In genomic region chrX:46574337-46574940, GRCh38 we compare ENCODE assay signal across 8 cellular contexts. TPM values are rescaled to one million over a fixed set of nuclear protein-coding genes. Genes with fewer than 3 reads are reported as not detected.
A peak's percentile ranks its signal among the peaks of the same experiment; 100 is the strongest.
DNase-seq lines count a peak whose midpoint lies in the region; ATAC-seq, FAIRE-seq and TF ChIP-seq lines count a peak whose summit lies in the region.

No MANE protein-coding gene starts in this region.

- POLR2A ChIA-PET in HEK293 (lab: Yijun Ruan, JAX) = no interaction called here

- peaks cover 7% of the 10 kb centered on the region; the same call in 1 of the 2 replicates for H3F3A ChIP-seq in DOHH2 (ENCODE audit: control insufficient read depth, insufficient read depth)

- peak overlapping the region; percentile 69 for H3K4me3 ChIP-seq in DOHH2 (ENCODE audit: low read length)
- H3K4me3 ChIP-seq in HEK293 (ENCODE audit: low read depth, low read length) = peak overlapping the region; percentile 51
- H3K4me3 ChIP-seq in astrocyte of the cerebellum (ENCODE audit: low read depth, low read length) = peak overlapping the region; percentile 48
- peak overlapping the region; percentile 18 to 59 (median 40) for H3K4me3 ChIP-seq in keratinocyte (ENCODE audit: control insufficient read depth in 2 of 3, extremely low read depth in 1 of 3, insufficient read depth in 2 of 3, low read depth in 1 of 3, low read length in 3 of 3)

- peaks cover 50% of the 10 kb centered on the region for H3K4me1 ChIP-seq in DOHH2 (ENCODE audit: control insufficient read depth, low read length)
- H3K4me1 ChIP-seq in HEK293 (ENCODE audit: control insufficient read depth, insufficient read depth, low read length) = peaks cover 8% of the 10 kb centered on the region; the same call in 1 of the 2 replicates
- H3K4me1 ChIP-seq in keratinocyte (ENCODE audit: control insufficient read depth, extremely low read depth, insufficient read depth, low read length) = peaks cover 7% of the 10 kb centered on the region

- H4K20me1 ChIP-seq in DOHH2 (ENCODE audit: control insufficient read depth, insufficient read depth, low read depth, low read length) = no peaks in the 10 kb centered on the region
- no peaks in the 10 kb centered on the region for H4K20me1 ChIP-seq in keratinocyte (ENCODE audit: control insufficient read depth, extremely low read depth, insufficient read depth, low read length)

- H3K4me2 ChIP-seq in DOHH2 (ENCODE audit: low read length) (peak overlapping the region; percentile 75), keratinocyte (ENCODE audit: control insufficient read depth, extremely low read depth, insufficient read depth, low read depth, low read length) (peak overlapping the region; percentile 70)

- dilution Hi-C loops in keratinocyte (cut with MboI; ENCODE audit: extremely low pct_ligation_motif_present, low sequenced_read_pairs) = no loop called here

- peak overlapping the region; percentile 74 for H2AFZ ChIP-seq in keratinocyte (ENCODE audit: control insufficient read depth, low read length)

- no peak for ATAC-seq in stimulated activated naive CD8-positive, alpha-beta T cell treated with anti-CD3 and anti-CD28 coated beads, Interleukin-15, Interleukin-2, amounts not matched to agents 100 U/mL and 50 U/mL, for 24 hours

- H3K9me3 ChIP-seq in DOHH2 (ENCODE audit: control insufficient read depth, insufficient read depth, low read length) (no peaks in the 10 kb centered on the region), HEK293 (ENCODE audit: control insufficient read depth, insufficient read depth, low read depth, low read length) (no peaks in the 10 kb centered on the region), keratinocyte (ENCODE audit: control insufficient read depth, low read depth, low read length) (no peaks in the 10 kb centered on the region)

- no peaks in the 10 kb centered on the region for H3K9me2 ChIP-seq in DOHH2 (replicated peaks; ENCODE audit: control insufficient read depth, low read length)

- in situ Hi-C loops in astrocyte of the cerebellum (cut with HindIII; ENCODE audit: low sequenced_read_pairs) = no loop called here

- DNase-seq in RPMI8226 (peak; percentile 58), astrocyte of the cerebellum (ENCODE audit: low read depth) (no peak), keratinocyte (ENCODE audit: low read depth, low spot score) (no peak), HuH-7.5 (ENCODE audit: low spot score) (no peak), C1 segment of cervical spinal cord (lab: John Stamatoyannopoulos, UW) (no peak)
- DNase-seq in stimulated activated naive CD8-positive, alpha-beta T cell treated with anti-CD3 and anti-CD28 coated beads, Interleukin-15, Interleukin-2, amounts not matched to agents 100 U/mL and 50 U/mL, for 24 hours = peak; percentile 18

- H3K79me2 ChIP-seq in DOHH2 (ENCODE audit: control insufficient read depth, low read length) (no peaks in the 10 kb centered on the region), keratinocyte (ENCODE audit: control insufficient read depth, insufficient read depth, low read length) (no peaks in the 10 kb centered on the region)

- H3K27ac ChIP-seq in DOHH2 (ENCODE audit: low read depth, low read length) = no peak overlapping the region
- peak overlapping the region; percentile 21; the same call in 1 of the 2 replicates for H3K27ac ChIP-seq in HEK293 (ENCODE audit: extremely low read depth, low read depth, low read length)
- H3K27ac ChIP-seq in keratinocyte (ENCODE audit: control insufficient read depth, insufficient read depth, low read length) = no peak overlapping the region

- TF ChIP-seq CTCF in DOHH2 (IDR thresholded peaks at IDR 0.05; ENCODE audit: low read depth, low read length, poor library complexity, severe bottlenecking) (no peak), HEK293 (tag by site-specific recombination; IDR thresholded peaks at IDR 0.05) (no peak), astrocyte of the cerebellum (IDR thresholded peaks at IDR 0.05; ENCODE audit: low read depth, low read length, missing control alignments) (no peak), keratinocyte (optimal IDR thresholded peaks at IDR 0.05 in 1 of 3, IDR thresholded peaks at IDR 0.05 in 1 of 3, conservative IDR thresholded peaks at IDR 0.05 in 1 of 3; ENCODE audit: extremely low read depth in 1 of 3, insufficient read depth in 2 of 3, low read length in 3 of 3) (peak in 1 of 3 experiments; percentile 20)

- no peak overlapping the region for H3K9ac ChIP-seq in keratinocyte (ENCODE audit: control insufficient read depth, extremely low read depth, insufficient read depth, low read length)

- FAIRE-seq in keratinocyte (lab: Jason Lieb, UNC) = no peak

- H3K27me3 ChIP-seq in DOHH2 (ENCODE audit: control insufficient read depth, low read length) = peaks cover 34% of the 10 kb centered on the region
- no peaks in the 10 kb centered on the region for H3K27me3 ChIP-seq in keratinocyte (ENCODE audit: control insufficient read depth, extremely low read depth, insufficient read depth, low read length)

- H3K36me3 ChIP-seq in DOHH2 (ENCODE audit: control insufficient read depth, low read length) (no peaks in the 10 kb centered on the region), HEK293 (ENCODE audit: control insufficient read depth in 2 of 2, insufficient read depth in 1 of 2, low read length in 2 of 2) (no peaks in the 10 kb centered on the region), keratinocyte (ENCODE audit: control insufficient read depth in 2 of 2, extremely low read depth in 1 of 2, insufficient read depth in 2 of 2, low read length in 2 of 2) (no peaks in the 10 kb centered on the region)

- H3K9me1 ChIP-seq in keratinocyte (ENCODE audit: control insufficient read depth, extremely low read depth, insufficient read depth, low read length) = no peaks in the 10 kb centered on the region

- CTCF ChIA-PET in HEK293 (lab: Yijun Ruan, JAX) = no interaction called here

TF ChIP-seq in HEK293, 187 proteins besides CTCF, POLR2A, EP300 and RAD21 (continues in another document):
- TF ChIP-seq ZIC2 (tag by site-specific recombination; IDR thresholded peaks at IDR 0.05) (peak; percentile 36), ZBTB11 (tag by site-specific recombination; conservative IDR thresholded peaks at IDR 0.05; ENCODE audit: low read depth) (no peak), ZNF394 (tag by site-specific recombination; IDR thresholded peaks at IDR 0.05; ENCODE audit: borderline replicate concordance) (no peak)

RNA-seq across cellular contexts. Expression of gene CHST7, which starts 0.9 kb away (rescaled TPM):
- 0.26 to 0.39 TPM (median 0.27 TPM) in 3 replicates for polyA plus RNA-seq in keratinocyte
- polyA plus RNA-seq in keratinocyte (2011; ENCODE audit: low read depth) = 0.64 TPM
- polyA plus RNA-seq in keratinocyte (2011; cell fraction: cytosol; rRNA removed) = 0.21 and 0.26 TPM in 2 replicates
- 0.28 and 0.33 TPM in 2 replicates for polyA plus RNA-seq in keratinocyte (2011; cell fraction: nucleus; rRNA removed)
- 0.59 and 0.66 TPM in 2 replicates for polyA plus RNA-seq in keratinocyte (2012; ENCODE audit: low replicate concordance)
- polyA minus RNA-seq in keratinocyte = 0.72 TPM in 1 of 3 replicates, not detected in the others
- polyA minus RNA-seq in keratinocyte (2011; cell fraction: cytosol; rRNA and poly(A)+ RNA removed) = 0.77 TPM
- 0.54 and 0.74 TPM in 2 replicates for polyA minus RNA-seq in keratinocyte (2011; cell fraction: nucleus; rRNA and poly(A)+ RNA removed)

RNA-seq across cellular contexts. Expression of gene ZNF674, which starts 29.2 kb away (rescaled TPM):
- 1.4 to 2.7 TPM (median 2.1 TPM) in 3 replicates for polyA plus RNA-seq in keratinocyte
- polyA plus RNA-seq in keratinocyte (2011; ENCODE audit: low read depth) = 1.4 TPM
- 0.66 and 1.0 TPM in 2 replicates for polyA plus RNA-seq in keratinocyte (2011; cell fraction: cytosol; rRNA removed)
- 2.4 and 3.3 TPM in 2 replicates for polyA plus RNA-seq in keratinocyte (2011; cell fraction: nucleus; rRNA removed)
- polyA plus RNA-seq in keratinocyte (2012; ENCODE audit: low replicate concordance) = 1.6 and 2.0 TPM in 2 replicates
- polyA minus RNA-seq in keratinocyte = 3.6 to 6.8 TPM (median 5.7 TPM) in 3 replicates
- polyA minus RNA-seq in keratinocyte (2011; cell fraction: cytosol; rRNA and poly(A)+ RNA removed) = 2.3 TPM
- polyA minus RNA-seq in keratinocyte (2011; cell fraction: nucleus; rRNA and poly(A)+ RNA removed) = 3.2 and 5.8 TPM in 2 replicates

Comparison
In these comparisons a context has a peak if more than half of its experiments do, and no peak if none do; other contexts are left out.
1. DNase-seq: peak in RPMI8226 (single experiment) and stimulated activated naive CD8-positive, alpha-beta T cell treated with anti-CD3 and anti-CD28 coated beads, Interleukin-15, Interleukin-2, amounts not matched to agents 100 U/mL and 50 U/mL, for 24 hours (single experiment); none in astrocyte of the cerebellum (single experiment), keratinocyte (single experiment), HuH-7.5 (single experiment) and C1 segment of cervical spinal cord (0 of 14).
2. Peak in every context shown above with its lines, with median percentiles within 50 percentile points of each other: H3K4me3 ChIP-seq.